In the genomic region with DNA sequence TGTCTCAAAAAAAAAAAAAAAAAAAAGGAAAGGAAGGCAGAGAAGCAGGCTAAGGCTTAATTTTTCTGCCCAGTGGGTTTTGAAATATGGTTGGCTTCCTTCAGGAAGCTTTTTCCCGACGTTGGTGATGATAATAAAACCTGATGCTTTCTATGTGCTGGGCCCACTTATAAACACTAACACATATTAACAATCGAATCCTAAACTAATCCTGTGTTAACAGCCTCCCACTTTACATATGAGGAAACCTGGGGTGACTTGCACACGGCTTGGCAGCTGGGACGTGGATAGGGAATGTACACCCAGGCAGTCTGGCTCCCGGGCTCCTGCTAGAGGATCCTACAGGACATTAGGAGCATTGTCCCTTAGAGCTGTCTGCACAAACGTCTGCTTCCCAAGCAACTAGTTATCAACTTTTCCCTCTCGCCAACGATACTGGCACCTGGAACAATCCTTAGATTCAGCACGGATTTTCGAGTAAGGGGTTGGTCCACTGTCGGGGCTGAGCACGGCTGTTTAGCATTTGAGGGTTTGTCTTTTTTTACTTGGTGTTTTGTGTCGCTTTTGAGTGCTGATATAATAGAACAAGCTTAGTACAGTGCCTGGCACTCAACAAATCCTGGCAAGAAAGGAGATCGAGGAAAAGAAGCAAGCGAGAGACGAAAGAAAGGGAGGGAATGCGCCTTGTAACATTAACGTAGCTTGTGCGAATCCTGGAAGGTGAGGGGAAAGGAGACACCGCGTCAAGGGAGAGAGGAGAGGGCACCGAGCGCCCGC, we compare ENCODE assay signal across 8 cellular contexts. TPM values are rescaled to one million over a fixed set of nuclear protein-coding genes. Genes with fewer than 3 reads are reported as not detected.
DNase-seq lines count a peak whose midpoint lies in the region; ATAC-seq and TF ChIP-seq lines count a peak whose summit lies in the region.

No MANE protein-coding gene starts in this region.

- H3K4me3 ChIP-seq in DOHH2 (ENCODE audit: low read length) (peak overlapping the region; percentile 90), mesenchymal stem cell (ENCODE audit: insufficient read depth in 1 of 2, low read depth in 1 of 2, low read length in 2 of 2) (peak overlapping the region in 1 of 2 experiments; percentile 93), tibial nerve (peak overlapping the region; percentile 39 to 96 (median 76))

- no peaks in the 10 kb centered on the region for H3K36me3 ChIP-seq in DOHH2 (ENCODE audit: control insufficient read depth, low read length)
- no peaks in the 10 kb centered on the region for H3K36me3 ChIP-seq in mesenchymal stem cell (ENCODE audit: control insufficient read depth in 1 of 2, insufficient read depth in 2 of 2, low read depth in 1 of 2, low read length in 2 of 2)
- no peaks in the 10 kb centered on the region for H3K36me3 ChIP-seq in tibial nerve

- TF ChIP-seq POLR2A in tibial nerve (IDR thresholded peaks at IDR 0.05) = no peak

- H3F3A ChIP-seq in DOHH2 (ENCODE audit: control insufficient read depth, insufficient read depth) = no peaks in the 10 kb centered on the region

- H2BK15ac ChIP-seq in mesenchymal stem cell (ENCODE audit: low read depth, poor library complexity, severe bottlenecking) = no peak overlapping the region

- H4K8ac ChIP-seq in mesenchymal stem cell (ENCODE audit: low read length) = no peak overlapping the region

- H3K4me2 ChIP-seq in DOHH2 (ENCODE audit: low read length) (peak overlapping the region; percentile 97), mesenchymal stem cell (ENCODE audit: low read length, poor library complexity, severe bottlenecking) (peak overlapping the region; percentile 56)

- DNase-seq in HT-29 (ENCODE audit: low spot score) (peak; percentile 85), dermis microvascular lymphatic vessel endothelial cell (ENCODE audit: low read depth in 2 of 2) (peak; percentile 14 to 51), mesenchymal stem cell (peak; percentile 75), tibial nerve (ENCODE audit: low spot score in 2 of 2) (no peak)
- DNase-seq in activated effector memory CD4-positive, alpha-beta T cell treated with Interleukin-2 at 50 U/mL for 16 hours = no peak

- no peak overlapping the region for H2BK12ac ChIP-seq in mesenchymal stem cell (ENCODE audit: low read length in 2 of 2)

- H3K9me2 ChIP-seq in DOHH2 (replicated peaks; ENCODE audit: control insufficient read depth, low read length) = no peaks in the 10 kb centered on the region

- H3K27ac ChIP-seq in DOHH2 (ENCODE audit: low read depth, low read length) (no peak overlapping the region), mesenchymal stem cell (ENCODE audit: low read length, poor library complexity, severe bottlenecking) (no peak overlapping the region), tibial nerve (peak overlapping the region in 3 of 4 donors; percentile 60 to 92 (median 76))

- no peak overlapping the region for H2AK5ac ChIP-seq in mesenchymal stem cell (ENCODE audit: low read length, severe bottlenecking)

- TF ChIP-seq CTCF in DOHH2 (IDR thresholded peaks at IDR 0.05; ENCODE audit: low read depth, low read length, poor library complexity, severe bottlenecking) (no peak), tibial nerve (IDR thresholded peaks at IDR 0.05) (no peak)

- no peaks in the 10 kb centered on the region for H3K27me3 ChIP-seq in DOHH2 (ENCODE audit: control insufficient read depth, low read length)
- H3K27me3 ChIP-seq in mesenchymal stem cell (ENCODE audit: control insufficient read depth in 1 of 2, insufficient read depth in 1 of 2, low read length in 2 of 2) = no peaks in the 10 kb centered on the region
- H3K27me3 ChIP-seq in tibial nerve = no peaks in the 10 kb centered on the region

- H3K9me3 ChIP-seq in DOHH2 (ENCODE audit: control insufficient read depth, insufficient read depth, low read length) (no peaks in the 10 kb centered on the region), mesenchymal stem cell (ENCODE audit: control insufficient read depth, low read length) (no peaks in the 10 kb centered on the region), tibial nerve (no peaks in the 10 kb centered on the region)

- H3K14ac ChIP-seq in mesenchymal stem cell (ENCODE audit: low read length in 2 of 2) = no peak overlapping the region

- H2BK120ac ChIP-seq in mesenchymal stem cell (ENCODE audit: low read depth, low read length) = no peak overlapping the region

- H3K23ac ChIP-seq in mesenchymal stem cell (ENCODE audit: low read length in 2 of 2) = no peak overlapping the region

- WGBS in mesenchymal stem cell = 18% methylated on average over 18 of the region's 25 CpGs
- 4 to 5% methylated on average over 25 of the region's 25 CpGs for WGBS in tibial nerve, 2 donors

- peaks cover 17% of the 10 kb centered on the region for H3K4me1 ChIP-seq in DOHH2 (ENCODE audit: control insufficient read depth, low read length)
- no peaks in the 10 kb centered on the region for H3K4me1 ChIP-seq in mesenchymal stem cell (ENCODE audit: control insufficient read depth, insufficient read depth, low read depth, low read length)
- H3K4me1 ChIP-seq in tibial nerve = peaks cover 0 to 18% (median 3%) of the 10 kb centered on the region in 4 donors

- H4K20me1 ChIP-seq in DOHH2 (ENCODE audit: control insufficient read depth, insufficient read depth, low read depth, low read length) = no peaks in the 10 kb centered on the region

- H3K79me1 ChIP-seq in mesenchymal stem cell (replicated peaks; ENCODE audit: low read length, poor library complexity, severe bottlenecking) = peaks cover 10% of the 10 kb centered on the region

- peaks cover 17% of the 10 kb centered on the region for H3K79me2 ChIP-seq in DOHH2 (ENCODE audit: control insufficient read depth, low read length)

- peak overlapping the region; percentile 83 for H3K9ac ChIP-seq in mesenchymal stem cell (ENCODE audit: low read length)

- ATAC-seq in GM21526 (IDR thresholded peaks at IDR 0.05; ENCODE audit: low FRiP score, unreplicated experiment) = peak; percentile 16

- H2AFZ ChIP-seq in mesenchymal stem cell (ENCODE audit: low read depth, low read length) = peak overlapping the region; percentile 96

- H2BK5ac ChIP-seq in mesenchymal stem cell (ENCODE audit: low read depth, low read length, poor library complexity, severe bottlenecking) = no peak overlapping the region

- no peak overlapping the region for H4K91ac ChIP-seq in mesenchymal stem cell (ENCODE audit: low read length)

- no peak overlapping the region for H3K4ac ChIP-seq in mesenchymal stem cell (ENCODE audit: low read depth in 1 of 2, low read length in 2 of 2)

- no peak for TF ChIP-seq EP300 in tibial nerve (IDR thresholded peaks at IDR 0.05)

- peak overlapping the region in 1 of 2 experiments; percentile 34 for H3K18ac ChIP-seq in mesenchymal stem cell (ENCODE audit: low read depth in 1 of 2, low read length in 2 of 2)

TF ChIP-seq in PFSK-1, 5 proteins besides CTCF, POLR2A, EP300 and RAD21:
- TF ChIP-seq POLR2AphosphoS5 (IDR thresholded peaks at IDR 0.05; ENCODE audit: low read depth, low read length) (peak; percentile 53; the same call in 1 of the 2 replicates), TAF1 (IDR thresholded peaks at IDR 0.05; ENCODE audit: borderline replicate concordance, insufficient read depth, low read length) (peak; percentile 40; the same call in 1 of the 2 replicates), FOXP2 (optimal IDR thresholded peaks at IDR 0.05; ENCODE audit: borderline replicate concordance, extremely low read depth, extremely low read length, insufficient read depth) (no peak), SIN3A (IDR thresholded peaks at IDR 0.05; ENCODE audit: borderline replicate concordance, insufficient read depth, low read length) (no peak)
- TF ChIP-seq, protein P1, sequence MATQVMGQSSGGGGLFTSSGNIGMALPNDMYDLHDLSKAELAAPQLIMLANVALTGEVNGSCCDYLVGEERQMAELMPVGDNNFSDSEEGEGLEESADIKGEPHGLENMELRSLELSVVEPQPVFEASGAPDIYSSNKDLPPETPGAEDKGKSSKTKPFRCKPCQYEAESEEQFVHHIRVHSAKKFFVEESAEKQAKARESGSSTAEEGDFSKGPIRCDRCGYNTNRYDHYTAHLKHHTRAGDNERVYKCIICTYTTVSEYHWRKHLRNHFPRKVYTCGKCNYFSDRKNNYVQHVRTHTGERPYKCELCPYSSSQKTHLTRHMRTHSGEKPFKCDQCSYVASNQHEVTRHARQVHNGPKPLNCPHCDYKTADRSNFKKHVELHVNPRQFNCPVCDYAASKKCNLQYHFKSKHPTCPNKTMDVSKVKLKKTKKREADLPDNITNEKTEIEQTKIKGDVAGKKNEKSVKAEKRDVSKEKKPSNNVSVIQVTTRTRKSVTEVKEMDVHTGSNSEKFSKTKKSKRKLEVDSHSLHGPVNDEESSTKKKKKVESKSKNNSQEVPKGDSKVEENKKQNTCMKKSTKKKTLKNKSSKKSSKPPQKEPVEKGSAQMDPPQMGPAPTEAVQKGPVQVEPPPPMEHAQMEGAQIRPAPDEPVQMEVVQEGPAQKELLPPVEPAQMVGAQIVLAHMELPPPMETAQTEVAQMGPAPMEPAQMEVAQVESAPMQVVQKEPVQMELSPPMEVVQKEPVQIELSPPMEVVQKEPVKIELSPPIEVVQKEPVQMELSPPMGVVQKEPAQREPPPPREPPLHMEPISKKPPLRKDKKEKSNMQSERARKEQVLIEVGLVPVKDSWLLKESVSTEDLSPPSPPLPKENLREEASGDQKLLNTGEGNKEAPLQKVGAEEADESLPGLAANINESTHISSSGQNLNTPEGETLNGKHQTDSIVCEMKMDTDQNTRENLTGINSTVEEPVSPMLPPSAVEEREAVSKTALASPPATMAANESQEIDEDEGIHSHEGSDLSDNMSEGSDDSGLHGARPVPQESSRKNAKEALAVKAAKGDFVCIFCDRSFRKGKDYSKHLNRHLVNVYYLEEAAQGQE (IDR thresholded peaks at IDR 0.05; ENCODE audit: insufficient read depth in 1 of 2, low read depth in 2 of 2, low read length in 2 of 2) = no peak

RNA-seq across cellular contexts. Expression of a gene that starts 0.6 kb away (rescaled TPM):
- 8.5 and 11.5 TPM in 2 replicates for total RNA-seq in HT-29 (2014; rRNA removed; shearing (Covaris generic))
- 12.5 TPM for polyA plus RNA-seq in PFSK-1 (2012; ENCODE audit: insufficient read length, low read depth)
- 3.2 and 3.7 TPM in 2 replicates for total RNA-seq in dermis microvascular lymphatic vessel endothelial cell
- 12.6 TPM for polyA plus RNA-seq in mesenchymal stem cell (2013, experiment 1 of 2)
- 10.5 TPM for polyA plus RNA-seq in mesenchymal stem cell (2013, experiment 2 of 2)
- total RNA-seq in tibial nerve = 10 to 100 TPM; 19.8 to 58.6 (median 54.9) TPM

RNA-seq across cellular contexts. Expression of a gene that starts 19.1 kb away (rescaled TPM):
- total RNA-seq in HT-29 (2014; rRNA removed; shearing (Covaris generic)) = not detected in 2 replicates
- polyA plus RNA-seq in PFSK-1 (2012; ENCODE audit: insufficient read length, low read depth) = not detected
- total RNA-seq in dermis microvascular lymphatic vessel endothelial cell = under 0.01 TPM in 1 of 2 replicates, not detected in the other
- polyA plus RNA-seq in mesenchymal stem cell (2013, experiment 1 of 2) = not detected
- not detected for polyA plus RNA-seq in mesenchymal stem cell (2013, experiment 2 of 2)
- total RNA-seq in tibial nerve = not detected

Comparison
In these comparisons a context has a peak if more than half of its experiments do, and no peak if none do; other contexts are left out.
1. H3K27ac ChIP-seq: peak in tibial nerve (3 of 4); none in DOHH2 (single experiment) and mesenchymal stem cell (single experiment).
2. DNase-seq: peak in HT-29 (single experiment), dermis microvascular lymphatic vessel endothelial cell (2 of 2) and mesenchymal stem cell (single experiment); none in tibial nerve (0 of 2) and activated effector memory CD4-positive, alpha-beta T cell treated with Interleukin-2 at 50 U/mL for 16 hours (single experiment).